In genomic region chr5:73796164-73797141, GRCh38 we compare ENCODE assay signal across 1 cellular context.
TF ChIP-seq lines count a peak whose summit lies in the region.

No MANE protein-coding gene starts in this region.

TF ChIP-seq in HepG2, 621 proteins besides CTCF, POLR2A, EP300 and RAD21 (continued from another document):
- peak; percentile 59; the same call in 1 of the 2 replicates for TF ChIP-seq HNF1A (IDR thresholded peaks at IDR 0.05; ENCODE audit: low read depth)
- peak; percentile 24; the same call in 1 of the 2 replicates for TF ChIP-seq HNF1A (CRISPR knock-in tag; IDR thresholded peaks at IDR 0.05; ENCODE audit: borderline replicate concordance)
- TF ChIP-seq IKZF5 (CRISPR knock-in tag; IDR thresholded peaks at IDR 0.05): peak; percentile 20; the same call in 1 of the 2 replicates
- peak; percentile 65 for TF ChIP-seq RXRB (CRISPR knock-in tag; IDR thresholded peaks at IDR 0.05; ENCODE audit: borderline replicate concordance)
- TF ChIP-seq SOX6 (IDR thresholded peaks at IDR 0.05): no peak
- TF ChIP-seq SOX6 (CRISPR knock-in tag; IDR thresholded peaks at IDR 0.05): peak; percentile 37; the same call in 1 of the 2 replicates
- TF ChIP-seq CEBPB (IDR thresholded peaks at IDR 0.05; ENCODE audit: borderline replicate concordance, low read depth, low read length): peak; percentile 76; the same call in 1 of the 2 replicates
- TF ChIP-seq FOXJ3 (CRISPR knock-in tag; IDR thresholded peaks at IDR 0.05; ENCODE audit: borderline replicate concordance): 0 out of 2 replicates have a peak, but pooled peaks have one; percentile 34
- TF ChIP-seq ARID5B (CRISPR knock-in tag; IDR thresholded peaks at IDR 0.05): peak; percentile 92
- no peak for TF ChIP-seq ZNF441 (CRISPR knock-in tag; IDR thresholded peaks at IDR 0.05; ENCODE audit: borderline replicate concordance)
- TF ChIP-seq TCF7 (IDR thresholded peaks at IDR 0.05; ENCODE audit: low read depth): peak; percentile 80
- TF ChIP-seq GATAD2A (CRISPR knock-in tag; IDR thresholded peaks at IDR 0.05): peak; percentile 86
- peak; percentile 20; the same call in 1 of the 2 replicates for TF ChIP-seq MIER3 (CRISPR knock-in tag; IDR thresholded peaks at IDR 0.05; ENCODE audit: borderline replicate concordance)
- TF ChIP-seq ZBTB26 (CRISPR knock-in tag; IDR thresholded peaks at IDR 0.05; ENCODE audit: borderline replicate concordance): peak; percentile 31; the same call in 1 of the 2 replicates
- peak; percentile 86 for TF ChIP-seq ZNF644 (CRISPR knock-in tag; IDR thresholded peaks at IDR 0.05; ENCODE audit: low read depth)
- TF ChIP-seq ELF4 (CRISPR knock-in tag; IDR thresholded peaks at IDR 0.05; ENCODE audit: borderline replicate concordance): no peak
- TF ChIP-seq NFIC (IDR thresholded peaks at IDR 0.05; ENCODE audit: low read length): peak; percentile 41; the same call in 1 of the 2 replicates
- peak; percentile 46 for TF ChIP-seq SALL1 (CRISPR knock-in tag; IDR thresholded peaks at IDR 0.05)
- TF ChIP-seq ZBTB38 (CRISPR knock-in tag; IDR thresholded peaks at IDR 0.05): peak; percentile 22; the same call in 1 of the 2 replicates
- no peak for TF ChIP-seq ZNF607 (CRISPR knock-in tag; IDR thresholded peaks at IDR 0.05; ENCODE audit: borderline replicate concordance)
- TF ChIP-seq ZNF282 (IDR thresholded peaks at IDR 0.05; ENCODE audit: partially characterized antibody): no peak
- TF ChIP-seq ATF3 (CRISPR knock-in tag; IDR thresholded peaks at IDR 0.05): peak; percentile 86
- TF ChIP-seq CREM (IDR thresholded peaks at IDR 0.05): peak; percentile 39; the same call in 1 of the 2 replicates
- no peak for TF ChIP-seq CREM (CRISPR knock-in tag; IDR thresholded peaks at IDR 0.05)
- no peak for TF ChIP-seq SUZ12 (IDR thresholded peaks at IDR 0.05; ENCODE audit: low read depth, low read length)
- no peak for TF ChIP-seq FIP1L1 (IDR thresholded peaks at IDR 0.05; ENCODE audit: borderline replicate concordance, insufficient read depth, low read depth, low read length)
- TF ChIP-seq ZNF883 (CRISPR knock-in tag; IDR thresholded peaks at IDR 0.05; ENCODE audit: not compliant biosample characterization): no peak
- TF ChIP-seq ZNF281 (CRISPR knock-in tag; IDR thresholded peaks at IDR 0.05; ENCODE audit: borderline replicate concordance): peak; percentile 49; the same call in 1 of the 2 replicates
- peak; percentile 82 for TF ChIP-seq NCOA2 (CRISPR knock-in tag; IDR thresholded peaks at IDR 0.05)
- TF ChIP-seq RARA (CRISPR knock-in tag; IDR thresholded peaks at IDR 0.05): peak; percentile 64
- no peak for TF ChIP-seq ZFP41 (CRISPR knock-in tag; IDR thresholded peaks at IDR 0.05; ENCODE audit: borderline replicate concordance)
- TF ChIP-seq ZNF772 (CRISPR knock-in tag; IDR thresholded peaks at IDR 0.05): 0 out of 2 replicates have a peak, but pooled peaks have one; percentile 44
- TF ChIP-seq HOXD1 (CRISPR knock-in tag; IDR thresholded peaks at IDR 0.05): 0 out of 2 replicates have a peak, but pooled peaks have one; percentile 20
- TF ChIP-seq ZNF770 (CRISPR knock-in tag; IDR thresholded peaks at IDR 0.05): no peak
- TF ChIP-seq HDAC1 (CRISPR knock-in tag; IDR thresholded peaks at IDR 0.05): peak; percentile 37; the same call in 1 of the 2 replicates
- no peak for TF ChIP-seq SOX13 (IDR thresholded peaks at IDR 0.05)
- TF ChIP-seq SOX13 (CRISPR knock-in tag; conservative IDR thresholded peaks at IDR 0.05 in 1 of 2, IDR thresholded peaks at IDR 0.05 in 1 of 2): peak in 1 of 2 experiments; percentile 65; a peak in 1 of 4 replicates
- TF ChIP-seq MED1 (CRISPR knock-in tag; IDR thresholded peaks at IDR 0.05): peak; percentile 85
- TF ChIP-seq ETV5 (CRISPR knock-in tag; IDR thresholded peaks at IDR 0.05; ENCODE audit: borderline replicate concordance): peak; percentile 90
- no peak for TF ChIP-seq SYNCRIP (IDR thresholded peaks at IDR 0.05; ENCODE audit: insufficient read depth, low read depth, low read length)
- TF ChIP-seq ZBTB39 (CRISPR knock-in tag; IDR thresholded peaks at IDR 0.05): 0 out of 2 replicates have a peak, but pooled peaks have one; percentile 52
- no peak for TF ChIP-seq FOXP1 (IDR thresholded peaks at IDR 0.05)
- peak; percentile 62 for TF ChIP-seq FOXP1 (CRISPR knock-in tag; IDR thresholded peaks at IDR 0.05)
